In genomic region chr9:105126233-105126632, GRCh38 we compare ENCODE assay signal across 1 cellular context.
TF ChIP-seq lines count a peak whose summit lies in the region.

No MANE protein-coding gene starts in this region.

TF ChIP-seq in IMR-90, 13 proteins besides CTCF, POLR2A, EP300 and RAD21:
- TF ChIP-seq MXI1 (IDR thresholded peaks at IDR 0.05; ENCODE audit: borderline replicate concordance, low read depth, low read length) (no peak), FOS (IDR thresholded peaks at IDR 0.05; ENCODE audit: low read depth, low read length) (no peak), RFX5 (IDR thresholded peaks at IDR 0.05; ENCODE audit: low read depth, low read length) (no peak), SMC3 (IDR thresholded peaks at IDR 0.05; ENCODE audit: low read depth, low read length) (no peak), CHD1 (IDR thresholded peaks at IDR 0.05; ENCODE audit: low read depth, low read length) (no peak), ELK1 (IDR thresholded peaks at IDR 0.05; ENCODE audit: borderline replicate concordance, low read depth, low read length) (no peak), BHLHE40 (IDR thresholded peaks at IDR 0.05; ENCODE audit: low read depth, low read length) (no peak), USF2 (IDR thresholded peaks at IDR 0.05; ENCODE audit: low read depth, low read length) (no peak), NFE2L2 (IDR thresholded peaks at IDR 0.05; ENCODE audit: low read depth, low read length) (no peak), RCOR1 (IDR thresholded peaks at IDR 0.05; ENCODE audit: insufficient replicate concordance, low read length) (no peak), MAZ (IDR thresholded peaks at IDR 0.05; ENCODE audit: borderline replicate concordance, low read depth, low read length) (no peak), CEBPB (IDR thresholded peaks at IDR 0.05; ENCODE audit: low read depth, low read length) (no peak), MAFK (IDR thresholded peaks at IDR 0.05; ENCODE audit: low read depth, low read length) (no peak)
